In genomic region chr1:25432749-25433388, GRCh38 we compare ENCODE assay signal across 1 cellular context.
TF ChIP-seq lines count a peak whose summit lies in the region.

No MANE protein-coding gene starts in this region.

TF ChIP-seq in SK-N-SH, 30 proteins besides CTCF, POLR2A, EP300 and RAD21 (continued from another document):
- TF ChIP-seq REST (IDR thresholded peaks at IDR 0.05; ENCODE audit: low read depth, low read length) (no peak), TCF12 (IDR thresholded peaks at IDR 0.05) (no peak)
TF ChIP-seq in SK-N-SH: peak in this region for 0.
